8 cellular contexts compared by ENCODE assay signal in the genomic region with DNA sequence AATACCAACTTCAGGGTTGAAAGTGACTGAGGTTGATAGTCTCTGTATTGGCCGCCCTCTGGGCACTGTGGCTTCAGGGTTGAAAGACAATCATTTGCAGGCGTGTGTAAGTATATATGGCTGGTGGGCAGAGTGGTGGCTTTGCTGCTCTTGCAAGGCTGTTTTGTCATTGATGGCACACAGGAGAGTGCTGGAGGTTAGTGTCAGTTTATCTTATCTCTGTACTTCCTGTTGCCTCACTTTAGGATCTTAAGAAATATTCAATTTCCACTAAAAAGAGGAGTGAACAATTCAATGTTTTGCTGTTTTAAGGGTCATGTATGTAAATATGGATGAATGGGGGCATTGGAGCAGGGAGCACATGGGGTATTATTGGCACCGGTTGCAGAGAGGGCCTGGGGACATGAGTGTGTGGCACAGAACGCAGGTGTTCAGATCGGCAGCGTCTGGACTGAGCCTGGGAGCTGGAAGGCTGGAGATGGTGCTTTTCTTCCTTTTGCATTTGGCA. TPM values are rescaled to one million over a fixed set of nuclear protein-coding genes. Genes with fewer than 3 reads are reported as not detected.
A peak's percentile ranks its signal among the peaks of the same experiment; 100 is the strongest.
DNase-seq lines count a peak whose midpoint lies in the region; ATAC-seq and TF ChIP-seq lines count a peak whose summit lies in the region.

No MANE protein-coding gene starts in this region.

- H3K9me3 Mint-ChIP-seq in naive B cell, result peaks cover 0 to 1% (median 0%) of the 10 kb centered on the region in 7 donors

- no peak for TF ChIP-seq CTCF in GM12864 (IDR thresholded peaks at IDR 0.05; ENCODE audit: low read depth, low read length, missing control alignments)

- H3K4me3 ChIP-seq in GM12864 (ENCODE audit: low read depth, low read length), result peak overlapping the region; percentile 22

- H3K4me1 Mint-ChIP-seq in T-helper 17 cell (peaks cover 73% of the 10 kb centered on the region), naive B cell (peaks cover 63 to 96% (median 81%) of the 10 kb centered on the region in 3 donors)

- peak; percentile 27 for ATAC-seq in HG03108 (IDR thresholded peaks at IDR 0.05; ENCODE audit: unreplicated experiment)
- peak; percentile 62 for ATAC-seq in T-helper 17 cell
- no peak for ATAC-seq in naive B cell (ENCODE audit: low read depth in 2 of 2)
- no peak for ATAC-seq in HG02884 (IDR thresholded peaks at IDR 0.05; ENCODE audit: unreplicated experiment)

- H3K27ac Mint-ChIP-seq in T-helper 17 cell (peak overlapping the region; percentile 93), naive B cell (peak overlapping the region; percentile 95 to 98 (median 96))

- no peaks in the 10 kb centered on the region for H3K36me3 Mint-ChIP-seq in T-helper 17 cell (ENCODE audit: low read depth)
- H3K36me3 Mint-ChIP-seq in naive B cell, result peaks cover 0 to 6% of the 10 kb centered on the region in 2 donors

- H3K4me3 Mint-ChIP-seq in T-helper 17 cell (peak overlapping the region; percentile 92), naive B cell (peak overlapping the region; percentile 76 to 90 (median 82))

- no peaks in the 10 kb centered on the region for H3K9me3 ChIP-seq in T-helper 17 cell (ENCODE audit: control insufficient read depth, low read length, poor library complexity, severe bottlenecking)

- DNase-seq in GM12864 (ENCODE audit: low read depth) (no peak), T-helper 17 cell (no peak), naive B cell (no peak), NCI-H1436 treated with DMSO at 0.1 percent for 48 hours (lab: John Stamatoyannopoulos, UW) (no peak), islet precursor cell (no peak), globus pallidus (ENCODE audit: low spot score) (no peak)

- H3K27me3 Mint-ChIP-seq in T-helper 17 cell (no peaks in the 10 kb centered on the region), naive B cell (no peaks in the 10 kb centered on the region)

RNA-seq across cellular contexts. Expression of a gene that starts 51.5 kb away (rescaled TPM):
- 100 to 1,000 TPM; 114 to 151 TPM for total RNA-seq in T-helper 17 cell
- polyA plus RNA-seq in naive B cell (ENCODE audit: low read depth in 6 of 6), result 100 to 1,000 TPM in 1 of 6 donors, 10 to 100 TPM in 5; 70.7 to 108 (median 76.7) TPM

Comparison
In these comparisons a context has a peak if more than half of its experiments do, and no peak if none do; other contexts are left out.
1. ATAC-seq: peak in HG03108 (single experiment) and T-helper 17 cell (single experiment); none in naive B cell (0 of 2) and HG02884 (single experiment).